ENCODE assay signal across 18 cellular contexts in the genomic region with DNA sequence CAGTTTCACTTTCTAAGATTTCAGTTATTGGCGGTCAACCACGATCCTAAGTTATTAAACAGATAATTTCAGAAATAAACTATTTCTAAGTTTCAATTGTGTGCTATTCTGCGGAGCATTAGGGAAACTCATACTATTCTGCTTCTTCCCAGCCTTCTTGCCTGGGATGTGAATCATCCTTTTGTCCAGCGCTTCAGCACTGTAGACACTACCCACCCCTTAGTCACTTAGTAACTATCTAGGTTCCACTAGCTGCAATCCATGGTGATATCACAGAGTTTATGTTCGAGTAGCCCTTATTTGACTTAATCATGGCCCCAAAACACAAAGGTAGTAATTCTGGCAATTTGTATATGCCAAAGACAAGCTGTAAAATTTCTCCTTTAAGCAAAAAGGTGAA.
DNase-seq lines count a peak whose midpoint lies in the region; ATAC-seq and TF ChIP-seq lines count a peak whose summit lies in the region.
"Had no signal": no experiment of that assay in that cellular context is flagged by ENCODE, and none has a peak within 500 bp of the region (broad histone marks: within the 10 kb centered on the region; RNA-seq: fewer than 3 reads in every experiment).

No MANE protein-coding gene starts in this region.

- no peaks in the 10 kb centered on the region for H3K9me3 ChIP-seq in AG04450 (ENCODE audit: control insufficient read depth, insufficient read depth, low read length)
- H3K9me3 ChIP-seq: psoas muscle had no signal

- H3K27me3 ChIP-seq in AG04450 (ENCODE audit: control insufficient read depth, insufficient read depth, low read length) (no peaks in the 10 kb centered on the region), brain microvascular endothelial cell (replicated peaks) (no peaks in the 10 kb centered on the region)

- in situ Hi-C loops in brain microvascular endothelial cell (cut with HindIII; ENCODE audit: low pct_ligation_motif_present, low sequenced_read_pairs) = no loop called here

- H3K27ac ChIP-seq in AG04450 (ENCODE audit: low read depth, low read length) (no peak overlapping the region), brain microvascular endothelial cell (peak overlapping the region; percentile 15)
- H3K27ac ChIP-seq: psoas muscle had no signal

- H3K4me3 ChIP-seq in AG04450 (ENCODE audit: low read depth, low read length) = no peak overlapping the region
- no peak overlapping the region for H3K4me3 ChIP-seq in brain microvascular endothelial cell (ENCODE audit: low read depth, low read length)
- H3K4me3 ChIP-seq: psoas muscle had no signal

- H3K36me3 ChIP-seq in brain microvascular endothelial cell (replicated peaks) = no peaks in the 10 kb centered on the region

- TF ChIP-seq CTCF in AG04450 (IDR thresholded peaks at IDR 0.05; ENCODE audit: low read depth, low read length) (no peak), brain microvascular endothelial cell (IDR thresholded peaks at IDR 0.05; ENCODE audit: low read depth, low read length, missing control alignments) (no peak)

- no peak for ATAC-seq in HG03521 (IDR thresholded peaks at IDR 0.05; ENCODE audit: unreplicated experiment)
- ATAC-seq: effector memory CD8-positive, alpha-beta T cell; natural killer cell; psoas muscle had no signal

- CTCF ChIA-PET in AG04450 (lab: Charles Lee) = interaction anchor here (0.5 kb wide), 1 partner anchor 36 kb away, joined by 3 read pairs; no protein-coding TSS in a partner anchor

- POLR2A ChIA-PET in AG04450 (lab: Yijun Ruan, JAX) = no interaction called here

- peak; percentile 23 for DNase-seq in AG04450 (ENCODE audit: low read depth, low spot score)
- DNase-seq in HT1080 (ENCODE audit: low read depth) = peak; percentile 80
- peak; percentile 80 for DNase-seq in brain microvascular endothelial cell
- peak; percentile 77 for DNase-seq in kidney glomerular epithelial cell (lab: John Stamatoyannopoulos, UW)
- no peak for DNase-seq in SW 1271 (lab: John Stamatoyannopoulos, UW)
- DNase-seq in HUDEP-2 (lab: John Stamatoyannopoulos, UW; ENCODE audit: unreplicated experiment in 76 of 76) = no peak
- DNase-seq in stimulated activated CD4-positive, alpha-beta T cell treated with anti-CD3 and anti-CD28 coated beads, Interleukin-1b, Interleukin-23, amount 100 ng/mL, for 48 hours = no peak
- DNase-seq: activated CD4-positive, alpha-beta memory T cell treated with anti-CD3 and anti-CD28 coated beads, Interleukin-2, amount 10 ng/mL, durations not matched to agents 7 days and 5 days; central memory CD4-positive, alpha-beta T cell; effector memory CD8-positive, alpha-beta T cell; GDM1; H7; natural killer cell; NCI-H187 treated with DMSO at 0.1 percent for 48 hours; NCI-H510A treated with DMSO at 0.1 percent for 48 hours; OCI-M1; psoas muscle had no signal

Comparison
In these comparisons a context has a peak if more than half of its experiments do, and no peak if none do; other contexts are left out.
1. DNase-seq: peak in AG04450 (single experiment), HT1080 (single experiment), brain microvascular endothelial cell (single experiment) and kidney glomerular epithelial cell (single experiment); none in SW 1271 (0 of 2), HUDEP-2 (0 of 76) and stimulated activated CD4-positive, alpha-beta T cell treated with anti-CD3 and anti-CD28 coated beads, Interleukin-1b, Interleukin-23, amount 100 ng/mL, for 48 hours (single experiment).